In genomic region chr2:12389354-12390045, GRCh38 we compare ENCODE assay signal across 23 cellular contexts.
A peak's percentile ranks its signal among the peaks of the same experiment; 100 is the strongest.
DNase-seq lines count a peak whose midpoint lies in the region; ATAC-seq, FAIRE-seq and TF ChIP-seq lines count a peak whose summit lies in the region.
"Had no signal": no experiment of that assay in that cellular context is flagged by ENCODE, and none has a peak within 500 bp of the region (broad histone marks: within the 10 kb centered on the region; RNA-seq: fewer than 3 reads in every experiment).

No MANE protein-coding gene starts in this region.

- no peaks in the 10 kb centered on the region for H3K36me3 ChIP-seq in adipocyte (ENCODE audit: control insufficient read depth, insufficient read depth, low read length, severe bottlenecking)
- H3K36me3 ChIP-seq in fibroblast of lung (ENCODE audit: control insufficient read depth, insufficient read depth, low read length), result no peaks in the 10 kb centered on the region
- no peaks in the 10 kb centered on the region for H3K36me3 ChIP-seq in osteoblast (ENCODE audit: insufficient read depth, low read length)
- H3K36me3 ChIP-seq in left lung, result no peaks in the 10 kb centered on the region
- H3K36me3 ChIP-seq: adrenal gland, neutrophil, tibial artery, WERI-Rb-1 had no signal

- peaks cover 9% of the 10 kb centered on the region for H3K4me1 ChIP-seq in adipocyte (ENCODE audit: control insufficient read depth, insufficient read depth, low read length)
- H3K4me1 ChIP-seq in fibroblast of lung (ENCODE audit: control insufficient read depth, extremely low read depth, insufficient read depth, low read length), result no peaks in the 10 kb centered on the region
- peaks cover 3% of the 10 kb centered on the region for H3K4me1 ChIP-seq in osteoblast (ENCODE audit: insufficient read depth, low read length)
- no peaks in the 10 kb centered on the region for H3K4me1 ChIP-seq in left lung
- H3K4me1 ChIP-seq: adrenal gland had no signal

- no peaks in the 10 kb centered on the region for H4K20me1 ChIP-seq in fibroblast of lung (ENCODE audit: control insufficient read depth, extremely low read depth, insufficient read depth, low read length)
- no peaks in the 10 kb centered on the region for H4K20me1 ChIP-seq in osteoblast (ENCODE audit: insufficient read depth, low read length)

- H3K27me3 ChIP-seq in adipocyte (replicated peaks; ENCODE audit: control insufficient read depth, insufficient read depth, low read length), result no peaks in the 10 kb centered on the region
- no peaks in the 10 kb centered on the region for H3K27me3 ChIP-seq in fibroblast of lung (ENCODE audit: control insufficient read depth, insufficient read depth, low read length)
- H3K27me3 ChIP-seq in osteoblast (ENCODE audit: insufficient read depth, low read length), result no peaks in the 10 kb centered on the region
- H3K27me3 ChIP-seq in left lung, result no peaks in the 10 kb centered on the region
- H3K27me3 ChIP-seq: adrenal gland, neutrophil, tibial artery had no signal

- no peak for TF ChIP-seq POLR2A in GM12891 (IDR thresholded peaks at IDR 0.05; ENCODE audit: low read depth, low read length)

- intact Hi-C loops in left lung (cut with DNase I), result no loop called here

- H2AFZ ChIP-seq in fibroblast of lung (ENCODE audit: low read length), result no peak overlapping the region
- no peak overlapping the region for H2AFZ ChIP-seq in osteoblast (ENCODE audit: low read length)

- H3K4me3 ChIP-seq in adipocyte (ENCODE audit: low read length) (peak overlapping the region; percentile 60), fibroblast of lung (replicated peaks in 1 of 4; ENCODE audit: control extremely low read depth in 1 of 4, insufficient read depth in 1 of 4, low read depth in 3 of 4, low read length in 4 of 4) (no peak overlapping the region), osteoblast (ENCODE audit: insufficient read depth, low read length) (no peak overlapping the region), left lung (no peak overlapping the region)
- H3K4me3 ChIP-seq: adrenal gland had no signal

- no peak for FAIRE-seq in GM12891 (lab: Jason Lieb, UNC)
- FAIRE-seq: frontal cortex had no signal

- peak; percentile 7 for DNase-seq in EL
- DNase-seq in adipocyte (ENCODE audit: low read depth), result no peak
- DNase-seq in fibroblast of lung (ENCODE audit: low read depth in 2 of 2), result peak; percentile 20 to 30
- DNase-seq in osteoblast (ENCODE audit: insufficient read length, low spot score, missing footprints), result peak; percentile 45
- no peak for DNase-seq in left lung
- no peak for DNase-seq in NCI-H2081 treated with DMSO at 0.1 percent for 48 hours (lab: John Stamatoyannopoulos, UW)
- DNase-seq in GM12891 (ENCODE audit: insufficient read length, low spot score), result no peak
- DNase-seq: activated CD4-positive, alpha-beta T cell treated with anti-CD3 and anti-CD28 coated beads, Interleukin-2, amount 50 U/mL, for 4 hours; activated gamma-delta T cell; adrenal gland; effector CD8-positive, alpha-beta T cell; GOT3; Karpas-422; left colon; NCI-H1092 treated with DMSO at 0.1 percent for 48 hours; NCI-H524; stimulated activated CD4-positive, alpha-beta T cell treated with anti-CD3 and anti-CD28 coated beads, Interleukin-15, amount 100 ng/mL, for 24 hours; T-helper 17 cell; tibial artery; WERI-Rb-1 had no signal

- ATAC-seq in left lung, result no peak
- ATAC-seq in HG03460 (IDR thresholded peaks at IDR 0.05; ENCODE audit: unreplicated experiment), result no peak
- ATAC-seq: left colon, T-helper 17 cell had no signal

- H3K79me2 ChIP-seq in fibroblast of lung (ENCODE audit: control insufficient read depth, insufficient read depth, low read length) (no peaks in the 10 kb centered on the region), osteoblast (ENCODE audit: insufficient read depth, low read length) (no peaks in the 10 kb centered on the region)

- H3K9me3 ChIP-seq in adipocyte (ENCODE audit: control insufficient read depth, low read length) (no peaks in the 10 kb centered on the region), fibroblast of lung (ENCODE audit: control insufficient read depth, insufficient read depth, low read depth, low read length) (no peaks in the 10 kb centered on the region), osteoblast (ENCODE audit: low read depth, low read length) (no peaks in the 10 kb centered on the region), left lung (no peaks in the 10 kb centered on the region)
- H3K9me3 ChIP-seq: adrenal gland, neutrophil, tibial artery had no signal

- peak overlapping the region; percentile 11 for H3K4me2 ChIP-seq in fibroblast of lung (ENCODE audit: extremely low read depth, insufficient read depth, low read length)
- H3K4me2 ChIP-seq in osteoblast (ENCODE audit: insufficient read depth, low read length), result peak overlapping the region; percentile 37

- H3K9ac ChIP-seq in adipocyte (ENCODE audit: low read length) (no peak overlapping the region), fibroblast of lung (ENCODE audit: insufficient read depth, low read length) (no peak overlapping the region)

- TF ChIP-seq CTCF in fibroblast of lung (conservative IDR thresholded peaks at IDR 0.05 in 1 of 2, IDR thresholded peaks at IDR 0.05 in 1 of 2; ENCODE audit: low read depth in 1 of 2, low read length in 2 of 2) (no peak), osteoblast (IDR thresholded peaks at IDR 0.05; ENCODE audit: extremely low read depth, low read depth, low read length) (no peak), left lung (IDR thresholded peaks at IDR 0.05) (no peak)

- H3K27ac ChIP-seq in fibroblast of lung (ENCODE audit: insufficient read depth, low read length) (no peak overlapping the region), osteoblast (ENCODE audit: low read depth, low read length) (no peak overlapping the region), left lung (no peak overlapping the region)
- H3K27ac ChIP-seq: adrenal gland, neutrophil, WERI-Rb-1 had no signal

TF ChIP-seq in GM12891, 5 proteins besides CTCF, POLR2A, EP300 and RAD21:
- TF ChIP-seq SPI1 (IDR thresholded peaks at IDR 0.05; ENCODE audit: low read depth, low read length), result no peak
- no peak for TF ChIP-seq TAF1 (IDR thresholded peaks at IDR 0.05; ENCODE audit: low read depth, low read length)
- TF ChIP-seq POLR2AphosphoS5 (IDR thresholded peaks at IDR 0.05; ENCODE audit: low read depth, low read length), result no peak
- TF ChIP-seq PAX5 (IDR thresholded peaks at IDR 0.05; ENCODE audit: insufficient read depth, low read length, severe bottlenecking), result no peak
- TF ChIP-seq POU2F2 (IDR thresholded peaks at IDR 0.05; ENCODE audit: low read depth, low read length), result no peak

Comparison
In these comparisons a context has a peak if more than half of its experiments do, and no peak if none do; other contexts are left out.
1. DNase-seq: peak in EL (single experiment), fibroblast of lung (2 of 2) and osteoblast (single experiment); none in adipocyte (single experiment), left lung (0 of 2), NCI-H2081 treated with DMSO at 0.1 percent for 48 hours (single experiment) and GM12891 (single experiment).